12 cellular contexts compared by ENCODE assay signal in the genomic region with DNA sequence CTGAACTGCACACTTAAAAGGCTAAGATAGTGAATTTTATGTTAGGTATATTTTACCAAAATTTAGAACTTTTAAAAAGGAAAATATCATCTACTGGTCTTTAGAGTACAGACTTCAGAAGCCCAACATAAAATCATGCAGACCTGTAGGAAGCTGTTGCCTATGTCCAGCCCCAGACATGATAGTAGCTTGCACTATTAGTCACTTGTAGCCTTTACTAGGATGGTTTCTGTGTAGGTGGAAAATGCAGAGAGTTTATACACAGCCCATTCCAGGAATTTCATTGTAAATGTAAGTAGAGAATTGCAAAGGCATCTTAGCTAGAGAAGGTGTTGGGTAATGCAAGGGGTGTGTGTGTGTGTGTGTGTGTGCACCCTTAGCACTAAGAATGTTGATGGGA.
DNase-seq lines count a peak whose midpoint lies in the region; ATAC-seq lines count a peak whose summit lies in the region.
"Had no signal": no experiment of that assay in that cellular context is flagged by ENCODE, and none has a peak within 500 bp of the region (broad histone marks: within the 10 kb centered on the region; RNA-seq: fewer than 3 reads in every experiment).

No MANE protein-coding gene starts in this region.

- H3K4me3 Mint-ChIP-seq in stimulated activated naive CD8-positive, alpha-beta T cell treated with anti-CD3 and anti-CD28 coated beads, Interleukin-15, amount 100 ng/mL, for 72 hours = no peak overlapping the region
- H3K4me3 Mint-ChIP-seq in activated T-helper 1 cell treated with anti-CD3 and anti-CD28 coated beads, Interleukin-12 subunit alpha, Interleukin-12 subunit beta, Interleukin-2, Interleukin-4 antibody, amounts not matched to agents 30 ng/mL and 10 ng/mL and 1 ng/mL, durations not matched to agents 14 hours and 24 hours and 36 hours = no peak overlapping the region
- H3K4me3 Mint-ChIP-seq in stimulated activated effector memory CD8-positive, alpha-beta T cell treated with anti-CD3 and anti-CD28 coated beads, Interleukin-12 subunit alpha, Interleukin-12 subunit beta, amount 100 ng/mL, for 72 hours = no peak overlapping the region
- H3K4me3 Mint-ChIP-seq: CD4-positive, alpha-beta T cell; GM23338 had no signal

- peaks cover 19% of the 10 kb centered on the region for H3K36me3 Mint-ChIP-seq in activated T-helper 1 cell treated with anti-CD3 and anti-CD28 coated beads, Interleukin-12 subunit alpha, Interleukin-12 subunit beta, Interleukin-2, Interleukin-4 antibody, amounts not matched to agents 30 ng/mL and 10 ng/mL and 1 ng/mL, durations not matched to agents 14 hours and 24 hours and 36 hours (ENCODE audit: low read depth)
- no peaks in the 10 kb centered on the region for H3K36me3 Mint-ChIP-seq in stimulated activated effector memory CD8-positive, alpha-beta T cell treated with anti-CD3 and anti-CD28 coated beads, Interleukin-12 subunit alpha, Interleukin-12 subunit beta, amount 100 ng/mL, for 72 hours

- ATAC-seq in stimulated activated naive CD8-positive, alpha-beta T cell treated with anti-CD3 and anti-CD28 coated beads, Interleukin-15, Interleukin-2, amounts not matched to agents 100 U/mL and 50 U/mL, for 24 hours = peak; percentile 36
- ATAC-seq in stimulated activated naive CD8-positive, alpha-beta T cell treated with anti-CD3 and anti-CD28 coated beads, Interleukin-15, amount 100 ng/mL, for 72 hours = no peak
- peak; percentile 52 for ATAC-seq in stimulated activated effector memory CD8-positive, alpha-beta T cell treated with anti-CD3 and anti-CD28 coated beads, Interleukin-12 subunit alpha, Interleukin-12 subunit beta, amount 100 ng/mL, for 72 hours
- ATAC-seq in GM21717 (IDR thresholded peaks at IDR 0.05; ENCODE audit: unreplicated experiment) (no peak), sciatic nerve (no peak)
- ATAC-seq: GM23338 had no signal

- H3K27ac Mint-ChIP-seq in stimulated activated naive CD8-positive, alpha-beta T cell treated with anti-CD3 and anti-CD28 coated beads, Interleukin-15, amount 100 ng/mL, for 72 hours = no peak overlapping the region
- peak overlapping the region; percentile 8 for H3K27ac Mint-ChIP-seq in activated T-helper 1 cell treated with anti-CD3 and anti-CD28 coated beads, Interleukin-12 subunit alpha, Interleukin-12 subunit beta, Interleukin-2, Interleukin-4 antibody, amounts not matched to agents 30 ng/mL and 10 ng/mL and 1 ng/mL, durations not matched to agents 14 hours and 24 hours and 36 hours
- no peak overlapping the region for H3K27ac Mint-ChIP-seq in stimulated activated effector memory CD8-positive, alpha-beta T cell treated with anti-CD3 and anti-CD28 coated beads, Interleukin-12 subunit alpha, Interleukin-12 subunit beta, amount 100 ng/mL, for 72 hours
- H3K27ac Mint-ChIP-seq: CD4-positive, alpha-beta T cell; GM23338 had no signal

- peaks cover 33% of the 10 kb centered on the region for H3K4me1 Mint-ChIP-seq in stimulated activated naive CD8-positive, alpha-beta T cell treated with anti-CD3 and anti-CD28 coated beads, Interleukin-15, amount 100 ng/mL, for 72 hours
- peaks cover 30% of the 10 kb centered on the region for H3K4me1 Mint-ChIP-seq in activated T-helper 1 cell treated with anti-CD3 and anti-CD28 coated beads, Interleukin-12 subunit alpha, Interleukin-12 subunit beta, Interleukin-2, Interleukin-4 antibody, amounts not matched to agents 30 ng/mL and 10 ng/mL and 1 ng/mL, durations not matched to agents 14 hours and 24 hours and 36 hours (ENCODE audit: low read depth)
- H3K4me1 Mint-ChIP-seq in stimulated activated effector memory CD8-positive, alpha-beta T cell treated with anti-CD3 and anti-CD28 coated beads, Interleukin-12 subunit alpha, Interleukin-12 subunit beta, amount 100 ng/mL, for 72 hours = peaks cover 24% of the 10 kb centered on the region

- H3K9me3 Mint-ChIP-seq in stimulated activated naive CD8-positive, alpha-beta T cell treated with anti-CD3 and anti-CD28 coated beads, Interleukin-15, amount 100 ng/mL, for 72 hours = peaks cover 19 to 36% of the 10 kb centered on the region in 2 donors
- peaks cover 15% of the 10 kb centered on the region for H3K9me3 Mint-ChIP-seq in activated T-helper 1 cell treated with anti-CD3 and anti-CD28 coated beads, Interleukin-12 subunit alpha, Interleukin-12 subunit beta, Interleukin-2, Interleukin-4 antibody, amounts not matched to agents 30 ng/mL and 10 ng/mL and 1 ng/mL, durations not matched to agents 14 hours and 24 hours and 36 hours
- no peaks in the 10 kb centered on the region for H3K9me3 Mint-ChIP-seq in stimulated activated effector memory CD8-positive, alpha-beta T cell treated with anti-CD3 and anti-CD28 coated beads, Interleukin-12 subunit alpha, Interleukin-12 subunit beta, amount 100 ng/mL, for 72 hours
- H3K9me3 Mint-ChIP-seq: CD4-positive, alpha-beta T cell; GM23338 had no signal

- DNase-seq in stimulated activated naive CD8-positive, alpha-beta T cell treated with anti-CD3 and anti-CD28 coated beads, Interleukin-15, Interleukin-2, amounts not matched to agents 100 U/mL and 50 U/mL, for 24 hours = no peak
- no peak for DNase-seq in stimulated activated naive CD8-positive, alpha-beta T cell treated with anti-CD3 and anti-CD28 coated beads, Interleukin-15, amount 100 ng/mL, for 72 hours
- DNase-seq in activated T-helper 1 cell treated with anti-CD3 and anti-CD28 coated beads, Interleukin-12 subunit alpha, Interleukin-12 subunit beta, Interleukin-2, Interleukin-4 antibody, amounts not matched to agents 30 ng/mL and 10 ng/mL and 1 ng/mL, durations not matched to agents 14 hours and 24 hours and 36 hours (ENCODE audit: low spot score) = no peak
- DNase-seq in stimulated activated effector memory CD8-positive, alpha-beta T cell treated with anti-CD3 and anti-CD28 coated beads, Interleukin-12 subunit alpha, Interleukin-12 subunit beta, amount 100 ng/mL, for 72 hours (ENCODE audit: low spot score in 2 of 2) = no peak
- DNase-seq in sciatic nerve (ENCODE audit: low spot score) = no peak
- DNase-seq: ACHN; AML-193; Caco-2; CD4-positive, alpha-beta T cell; HCEC 1CT had no signal

- no peaks in the 10 kb centered on the region for H3K27me3 Mint-ChIP-seq in stimulated activated naive CD8-positive, alpha-beta T cell treated with anti-CD3 and anti-CD28 coated beads, Interleukin-15, amount 100 ng/mL, for 72 hours
- no peaks in the 10 kb centered on the region for H3K27me3 Mint-ChIP-seq in activated T-helper 1 cell treated with anti-CD3 and anti-CD28 coated beads, Interleukin-12 subunit alpha, Interleukin-12 subunit beta, Interleukin-2, Interleukin-4 antibody, amounts not matched to agents 30 ng/mL and 10 ng/mL and 1 ng/mL, durations not matched to agents 14 hours and 24 hours and 36 hours (ENCODE audit: insufficient read depth)
- H3K27me3 Mint-ChIP-seq: CD4-positive, alpha-beta T cell had no signal

- intact Hi-C loops in activated T-helper 1 cell treated with anti-CD3 and anti-CD28 coated beads, Interleukin-12 subunit alpha, Interleukin-12 subunit beta, Interleukin-2, Interleukin-4 antibody, amounts not matched to agents 30 ng/mL and 10 ng/mL and 1 ng/mL, durations not matched to agents 14 hours and 24 hours and 36 hours (cut with micrococcal nuclease) = no loop called here
- intact Hi-C loops in sciatic nerve (cut with DNase I) = no loop called here

Comparison
In these comparisons a context has a peak if more than half of its experiments do, and no peak if none do; other contexts are left out.
1. ATAC-seq: peak in stimulated activated naive CD8-positive, alpha-beta T cell treated with anti-CD3 and anti-CD28 coated beads, Interleukin-15, Interleukin-2, amounts not matched to agents 100 U/mL and 50 U/mL, for 24 hours (single experiment) and stimulated activated effector memory CD8-positive, alpha-beta T cell treated with anti-CD3 and anti-CD28 coated beads, Interleukin-12 subunit alpha, Interleukin-12 subunit beta, amount 100 ng/mL, for 72 hours (single experiment); none in stimulated activated naive CD8-positive, alpha-beta T cell treated with anti-CD3 and anti-CD28 coated beads, Interleukin-15, amount 100 ng/mL, for 72 hours (single experiment), GM21717 (single experiment) and sciatic nerve (single experiment).